Comparison of ENCODE assay signal across 31 cellular contexts in genomic region chr5:55140908-55141665, GRCh38. TPM values are rescaled to one million over a fixed set of nuclear protein-coding genes. Genes with fewer than 3 reads are reported as not detected.
DNase-seq lines count a peak whose midpoint lies in the region; ATAC-seq and TF ChIP-seq lines count a peak whose summit lies in the region.
"Had no signal": no experiment of that assay in that cellular context is flagged by ENCODE, and none has a peak within 500 bp of the region (broad histone marks: within the 10 kb centered on the region; RNA-seq: fewer than 3 reads in every experiment).

No MANE protein-coding gene starts in this region.

- ATAC-seq in natural killer cell treated with Interleukin-12 subunit alpha and Interleukin-12 subunit beta and Interleukin-15 and Interleukin-18, amount 100 ng/mL, for 72 hours, result no peak
- ATAC-seq in natural killer cell, result no peak
- no peak for ATAC-seq in HG03095 (IDR thresholded peaks at IDR 0.05; ENCODE audit: unreplicated experiment)
- ATAC-seq: activated CD4-positive, CD25-positive, alpha-beta regulatory T cell treated with anti-CD3 and anti-CD28 coated beads, Interleukin-2, amount 50 U/mL, for 24 hours; GM23338; K562; Panc1 had no signal

- peaks cover 0 to 3% of the 10 kb centered on the region in 2 donors for H3K27me3 Mint-ChIP-seq in natural killer cell treated with Interleukin-12 subunit alpha and Interleukin-12 subunit beta and Interleukin-15 and Interleukin-18, amount 100 ng/mL, for 72 hours
- H3K27me3 Mint-ChIP-seq in natural killer cell (ENCODE audit: low read depth in 2 of 2), result peaks cover 0 to 4% of the 10 kb centered on the region in 2 donors
- H3K27me3 Mint-ChIP-seq: CD4-positive, alpha-beta T cell had no signal

- H3K27ac ChIP-seq in esophagus muscularis mucosa (replicated peaks in 1 of 4), result no peak overlapping the region
- H3K27ac ChIP-seq: left ventricle myocardium inferior, thyroid gland had no signal

- TF ChIP-seq CTCF in natural killer cell (IDR thresholded peaks at IDR 0.05) (no peak), esophagus muscularis mucosa (IDR thresholded peaks at IDR 0.05) (no peak)

- intact Hi-C loops in natural killer cell (cut with micrococcal nuclease), result no loop called here
- intact Hi-C loops in esophagus muscularis mucosa (cut with DNase I), result no loop called here

- H3K4me3 ChIP-seq in esophagus muscularis mucosa, result no peak overlapping the region
- H3K4me3 ChIP-seq: GM23338, K562, left ventricle myocardium inferior, MG63, thyroid gland had no signal

- no peaks in the 10 kb centered on the region for H3K9me3 ChIP-seq in esophagus muscularis mucosa
- H3K9me3 ChIP-seq: left ventricle myocardium inferior, MG63, thyroid gland had no signal

- peak overlapping the region; percentile 26 to 42 for H3K27ac Mint-ChIP-seq in natural killer cell treated with Interleukin-12 subunit alpha and Interleukin-12 subunit beta and Interleukin-15 and Interleukin-18, amount 100 ng/mL, for 72 hours
- no peak overlapping the region for H3K27ac Mint-ChIP-seq in natural killer cell
- H3K27ac Mint-ChIP-seq: activated naive CD4-positive, alpha-beta T cell treated with anti-CD3 and anti-CD28 coated beads, Interleukin-2, amount 50 U/mL, for 72 hours; CD4-positive, alpha-beta T cell; GM23338; HFFc6 had no signal

- no peak for DNase-seq in natural killer cell treated with Interleukin-12 subunit alpha and Interleukin-12 subunit beta and Interleukin-15 and Interleukin-18, amount 100 ng/mL, for 72 hours (ENCODE audit: low spot score)
- DNase-seq in natural killer cell (no peak), NCI-H69 (lab: John Stamatoyannopoulos, UW) (peak; percentile 83), esophagus muscularis mucosa (ENCODE audit: extremely low spot score) (peak; percentile 60), NCI-H2107 (lab: John Stamatoyannopoulos, UW) (no peak), erythroblast (lab: John Stamatoyannopoulos, UW) (no peak)
- DNase-seq: CD4-positive, alpha-beta T cell; central memory CD4-positive, alpha-beta T cell; dermis blood vessel endothelial cell; DMS 273 treated with DMSO at 0.1 percent for 48 hours; HFFc6; left ventricle myocardium inferior; MG63; NCI-H1436 treated with DMSO at 0.1 percent for 48 hours; NK-92 treated with Interleukin-12 subunit alpha and Interleukin-12 subunit beta, amount 100 ng/mL, for 24 hours; SIG-M5; stimulated activated CD4-positive, alpha-beta T cell treated with anti-CD3 and anti-CD28 coated beads, Interleukin-2, amount 100 ng/mL, for 48 hours; stimulated activated naive CD4-positive, alpha-beta T cell; SW 1271; thyroid gland had no signal

- H3K9me3 Mint-ChIP-seq in natural killer cell treated with Interleukin-12 subunit alpha and Interleukin-12 subunit beta and Interleukin-15 and Interleukin-18, amount 100 ng/mL, for 72 hours, result no peaks in the 10 kb centered on the region
- H3K9me3 Mint-ChIP-seq in natural killer cell, result no peaks in the 10 kb centered on the region
- H3K9me3 Mint-ChIP-seq: activated naive CD4-positive, alpha-beta T cell treated with anti-CD3 and anti-CD28 coated beads, Interleukin-2, amount 50 U/mL, for 72 hours; CD4-positive, alpha-beta T cell; GM23338; HFFc6 had no signal

- H3K4me1 Mint-ChIP-seq in natural killer cell treated with Interleukin-12 subunit alpha and Interleukin-12 subunit beta and Interleukin-15 and Interleukin-18, amount 100 ng/mL, for 72 hours (ENCODE audit: low read depth in 2 of 2), result peaks cover 17 to 24% of the 10 kb centered on the region in 2 donors
- peaks cover 15 to 16% of the 10 kb centered on the region in 2 donors for H3K4me1 Mint-ChIP-seq in natural killer cell
- H3K4me1 Mint-ChIP-seq: GM23338 had no signal

- H3K36me3 Mint-ChIP-seq in natural killer cell treated with Interleukin-12 subunit alpha and Interleukin-12 subunit beta and Interleukin-15 and Interleukin-18, amount 100 ng/mL, for 72 hours, result no peaks in the 10 kb centered on the region
- H3K36me3 Mint-ChIP-seq in natural killer cell, result no peaks in the 10 kb centered on the region
- H3K36me3 Mint-ChIP-seq: activated naive CD4-positive, alpha-beta T cell treated with anti-CD3 and anti-CD28 coated beads, Interleukin-2, amount 50 U/mL, for 72 hours had no signal

- TF ChIP-seq EP300 in esophagus muscularis mucosa (IDR thresholded peaks at IDR 0.05), result no peak

- H3K27me3 ChIP-seq in esophagus muscularis mucosa, result peaks cover 0 to 4% (median under 1%) of the 10 kb centered on the region in 4 donors
- H3K27me3 ChIP-seq: MG63, thyroid gland had no signal

- no peaks in the 10 kb centered on the region for H3K4me1 ChIP-seq in esophagus muscularis mucosa
- H3K4me1 ChIP-seq: left ventricle myocardium inferior, thyroid gland had no signal

- no peak for TF ChIP-seq POLR2A in esophagus muscularis mucosa (IDR thresholded peaks at IDR 0.05; ENCODE audit: low read depth)
- TF ChIP-seq POLR2A in erythroblast (IDR thresholded peaks at IDR 0.05; ENCODE audit: low read length), result no peak

- 47% methylated on average over 9 of the region's 9 CpGs for WGBS in esophagus muscularis mucosa

- peak overlapping the region; percentile 40 for H3K4me3 Mint-ChIP-seq in natural killer cell treated with Interleukin-12 subunit alpha and Interleukin-12 subunit beta and Interleukin-15 and Interleukin-18, amount 100 ng/mL, for 72 hours
- no peak overlapping the region for H3K4me3 Mint-ChIP-seq in natural killer cell
- H3K4me3 Mint-ChIP-seq: CD4-positive, alpha-beta T cell; GM23338; HFFc6 had no signal

- no peaks in the 10 kb centered on the region for H3K36me3 ChIP-seq in esophagus muscularis mucosa
- H3K36me3 ChIP-seq: left ventricle myocardium inferior, MG63, thyroid gland had no signal

RNA-seq across cellular contexts. Expression of gene GPX8, which starts 18.9 kb away (rescaled TPM):
- not detected for total RNA-seq in natural killer cell treated with Interleukin-12 subunit alpha and Interleukin-12 subunit beta and Interleukin-15 and Interleukin-18, amount 100 ng/mL, for 72 hours
- total RNA-seq in natural killer cell (not detected), esophagus muscularis mucosa (10 to 100 TPM in 1 of 4 donors, 1 to 10 TPM in 3; 8.4 to 12.5 (median 9.3) TPM)
- total RNA-seq: activated CD8-positive, alpha-beta memory T cell treated with anti-CD3 and anti-CD28 coated beads for 36 hours; activated naive CD4-positive, alpha-beta T cell treated with anti-CD3 and anti-CD28 coated beads, Interleukin-2, amount 50 U/mL, for 72 hours; CD4-positive, alpha-beta T cell; naive thymus-derived CD4-positive, alpha-beta T cell had no signal

RNA-seq across cellular contexts. Expression of gene CDC20B, which starts 31.9 kb away (rescaled TPM):
- total RNA-seq in natural killer cell treated with Interleukin-12 subunit alpha and Interleukin-12 subunit beta and Interleukin-15 and Interleukin-18, amount 100 ng/mL, for 72 hours, result under 1 TPM in 1 of 2 donors, not detected in 1; 0.31 TPM
- total RNA-seq in natural killer cell, result not detected
- total RNA-seq in esophagus muscularis mucosa, result not detected
- total RNA-seq: activated naive CD4-positive, alpha-beta T cell treated with anti-CD3 and anti-CD28 coated beads, Interleukin-2, amount 50 U/mL, for 72 hours; CD4-positive, alpha-beta T cell; dermis blood vessel endothelial cell; GM23338; HT-29; K562; left ventricle myocardium inferior; osteocyte; thyroid gland had no signal

RNA-seq across cellular contexts. Expression of gene GZMA, which starts 38.6 kb away (rescaled TPM):
- total RNA-seq in natural killer cell treated with Interleukin-12 subunit alpha and Interleukin-12 subunit beta and Interleukin-15 and Interleukin-18, amount 100 ng/mL, for 72 hours, result 1,000 to 10,000 TPM in 1 of 2 donors, 100 to 1,000 TPM in 1; 522 to 1,702 TPM
- total RNA-seq in natural killer cell (100 to 1,000 TPM; 530 to 621 (median 590) TPM), esophagus muscularis mucosa (1 to 10 TPM in 2 of 4 donors, under 1 TPM in 2; 0.40 to 3.1 (median 0.89) TPM)
- total RNA-seq: dermis blood vessel endothelial cell, glomerular endothelial cell, GM23338, HFFc6, HT-29, K562, osteocyte had no signal

Comparison
In these comparisons a context has a peak if more than half of its experiments do, and no peak if none do; other contexts are left out.
1. H3K27ac Mint-ChIP-seq: peak in natural killer cell treated with Interleukin-12 subunit alpha and Interleukin-12 subunit beta and Interleukin-15 and Interleukin-18, amount 100 ng/mL, for 72 hours (2 of 2); none in natural killer cell (0 of 2).
2. DNase-seq: peak in NCI-H69 (single experiment) and esophagus muscularis mucosa (single experiment); none in natural killer cell treated with Interleukin-12 subunit alpha and Interleukin-12 subunit beta and Interleukin-15 and Interleukin-18, amount 100 ng/mL, for 72 hours (single experiment), natural killer cell (single experiment), NCI-H2107 (single experiment) and erythroblast (0 of 2).
3. RNA of gene GPX8, which starts 18.9 kb away (total RNA-seq): 8.4 to 12.5 TPM in esophagus muscularis mucosa; not detected in natural killer cell treated with Interleukin-12 subunit alpha and Interleukin-12 subunit beta and Interleukin-15 and Interleukin-18, amount 100 ng/mL, for 72 hours and not detected in natural killer cell; every median in the first group is over 4 times any median in the second.
4. RNA of gene GZMA, which starts 38.6 kb away (total RNA-seq): 522 to 1,702 TPM in natural killer cell treated with Interleukin-12 subunit alpha and Interleukin-12 subunit beta and Interleukin-15 and Interleukin-18, amount 100 ng/mL, for 72 hours and 530 to 621 TPM in natural killer cell; 0.40 to 3.1 TPM in esophagus muscularis mucosa; every median in the first group is over 100 times any median in the second.